ENCODE assay signal across 8 cellular contexts in the genomic region with DNA sequence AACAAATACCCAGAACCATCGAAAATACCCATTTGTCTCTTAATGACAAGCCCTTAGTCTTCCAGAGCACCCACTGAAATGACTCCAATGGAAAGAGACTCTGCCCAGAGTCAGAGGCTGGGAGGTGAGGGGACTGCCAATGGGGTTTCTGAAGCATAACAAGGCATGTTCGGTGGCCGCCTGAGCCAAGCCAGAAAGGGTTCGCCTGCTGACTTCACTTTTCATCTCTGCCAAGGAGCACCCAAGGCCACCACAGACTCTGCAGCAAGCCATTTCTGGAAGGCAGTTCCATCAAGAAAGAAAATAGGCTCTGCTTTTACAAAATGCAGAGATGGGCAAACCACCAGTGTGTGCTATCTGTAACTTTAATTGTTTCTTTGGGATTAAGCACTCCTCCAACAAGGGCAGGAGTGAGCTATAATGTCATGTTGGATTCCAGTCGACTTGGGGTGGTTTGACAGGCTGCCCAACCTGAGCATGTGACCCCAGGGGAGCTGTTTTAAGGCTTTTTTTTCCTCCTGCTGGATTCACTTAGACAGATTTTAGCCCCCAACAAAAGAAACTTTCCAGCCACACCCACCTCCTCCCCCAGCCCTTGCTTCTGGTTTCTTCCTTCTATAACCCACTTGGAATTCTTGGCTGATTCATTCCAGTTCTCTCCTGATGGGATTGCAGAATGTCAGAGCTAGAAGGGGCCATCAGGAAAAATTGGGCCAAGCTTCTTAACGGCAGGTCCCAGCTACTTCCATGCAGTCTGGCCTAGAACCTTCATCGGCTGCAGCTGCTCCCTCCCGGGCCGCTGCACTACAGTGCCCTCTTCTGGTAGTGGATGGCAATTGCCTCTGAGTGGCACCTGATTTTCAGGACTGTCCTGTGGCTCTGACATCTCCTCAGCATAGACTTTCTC. TPM values are rescaled to one million over a fixed set of nuclear protein-coding genes. Genes with fewer than 3 reads are reported as not detected.
DNase-seq lines count a peak whose midpoint lies in the region; ATAC-seq and TF ChIP-seq lines count a peak whose summit lies in the region.

No MANE protein-coding gene starts in this region.

- ATAC-seq in HG03097 (IDR thresholded peaks at IDR 0.05; ENCODE audit: low FRiP score, unreplicated experiment) (peak; percentile 76), GM19467 (IDR thresholded peaks at IDR 0.05; ENCODE audit: unreplicated experiment) (no peak)

- peak; percentile 51 for DNase-seq in NCI-H510A treated with DMSO at 0.1 percent for 48 hours (lab: John Stamatoyannopoulos, UW)
- DNase-seq in activated CD4-positive, alpha-beta T cell treated with anti-CD3 and anti-CD28 coated beads, Interleukin-2, amount 50 U/mL, for 24 hours (ENCODE audit: low read depth in 1 of 2, low spot score in 1 of 2) = peak; percentile 39 to 56
- DNase-seq in dermis microvascular lymphatic vessel endothelial cell (ENCODE audit: low read depth in 2 of 2) = peak; percentile 37 to 64
- DNase-seq in lung microvascular endothelial cell (ENCODE audit: low read depth in 2 of 2) = peak; percentile 74 to 76
- DNase-seq in stimulated activated CD8-positive, alpha-beta memory T cell treated with anti-CD3 and anti-CD28 coated beads, Interleukin-2, amount 100 ng/mL, for 1 hour (ENCODE audit: low read depth in 2 of 2) = peak; percentile 39 to 44

- TF ChIP-seq CTCF in GM12872 (IDR thresholded peaks at IDR 0.05; ENCODE audit: insufficient read depth, low read depth, low read length) = peak; percentile 98

RNA-seq across cellular contexts. Expression of gene CKAP4, which starts 24.1 kb away (rescaled TPM):
- total RNA-seq in dermis microvascular lymphatic vessel endothelial cell = 36.2 and 55.9 TPM in 2 replicates
- 35.9 and 41.0 TPM in 2 replicates for total RNA-seq in lung microvascular endothelial cell
